ENCODE assay signal across 34 cellular contexts in the genomic region with DNA sequence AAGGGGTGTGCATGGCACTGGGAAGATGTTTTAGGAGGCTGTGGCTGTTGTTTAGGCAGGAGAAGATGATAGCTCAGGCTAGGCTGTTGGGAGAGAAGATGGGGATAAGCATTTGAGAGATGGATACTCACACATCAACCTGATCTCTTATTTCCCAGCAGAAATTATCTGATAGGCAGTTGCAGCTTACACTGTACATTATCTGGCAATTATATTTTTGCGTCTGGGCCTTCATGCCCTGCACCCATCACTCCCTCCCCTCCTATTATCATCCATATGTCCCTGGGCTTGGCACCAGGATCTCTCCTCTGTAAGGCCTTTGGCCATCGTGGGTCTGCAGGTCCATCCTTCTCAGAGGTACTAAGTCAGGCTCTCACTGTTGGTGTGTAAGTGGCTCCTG.
"Had no signal": no experiment of that assay in that cellular context is flagged by ENCODE, and none has a peak within 500 bp of the region (broad histone marks: within the 10 kb centered on the region; RNA-seq: fewer than 3 reads in every experiment).

No MANE protein-coding gene starts in this region.

- DNase-seq: Karpas-422, Kasumi-1, MG63, MM.1S, MV-4-11, NCI-H1048, NCI-H1092, NCI-H1092 treated with DMSO at 0.1 percent for 48 hours, NCI-H1105, NCI-H1105 treated with DMSO at 0.1 percent for 48 hours, NCI-H1417, NCI-H1417 treated with DMSO at 0.1 percent for 48 hours, NCI-H1436, NCI-H1436 treated with DMSO at 0.1 percent for 48 hours, NCI-H146, NCI-H1694, NCI-H1694 treated with DMSO at 0.1 percent for 48 hours, NCI-H187, NCI-H187 treated with DMSO at 0.1 percent for 48 hours, NCI-H1930, NCI-H2029, NCI-H2029 treated with DMSO at 0.1 percent for 48 hours, NCI-H2081, NCI-H2081 treated with DMSO at 0.1 percent for 48 hours, NCI-H2107, NCI-H2171, NCI-H2171 treated with DMSO at 0.1 percent for 48 hours, NCI-H2227 treated with DMSO at 0.1 percent for 48 hours, NCI-H226, NCI-H345, NCI-H446, NCI-H446 treated with DMSO at 0.1 percent for 48 hours, NCI-H510A, NCI-H510A treated with DMSO at 0.1 percent for 48 hours had no signal

- H3K27me3 ChIP-seq: MG63 had no signal

- H3K4me3 ChIP-seq: MG63 had no signal

- H3K9me3 ChIP-seq: MG63 had no signal

- H3K36me3 ChIP-seq: MG63 had no signal
